In the genomic region with DNA sequence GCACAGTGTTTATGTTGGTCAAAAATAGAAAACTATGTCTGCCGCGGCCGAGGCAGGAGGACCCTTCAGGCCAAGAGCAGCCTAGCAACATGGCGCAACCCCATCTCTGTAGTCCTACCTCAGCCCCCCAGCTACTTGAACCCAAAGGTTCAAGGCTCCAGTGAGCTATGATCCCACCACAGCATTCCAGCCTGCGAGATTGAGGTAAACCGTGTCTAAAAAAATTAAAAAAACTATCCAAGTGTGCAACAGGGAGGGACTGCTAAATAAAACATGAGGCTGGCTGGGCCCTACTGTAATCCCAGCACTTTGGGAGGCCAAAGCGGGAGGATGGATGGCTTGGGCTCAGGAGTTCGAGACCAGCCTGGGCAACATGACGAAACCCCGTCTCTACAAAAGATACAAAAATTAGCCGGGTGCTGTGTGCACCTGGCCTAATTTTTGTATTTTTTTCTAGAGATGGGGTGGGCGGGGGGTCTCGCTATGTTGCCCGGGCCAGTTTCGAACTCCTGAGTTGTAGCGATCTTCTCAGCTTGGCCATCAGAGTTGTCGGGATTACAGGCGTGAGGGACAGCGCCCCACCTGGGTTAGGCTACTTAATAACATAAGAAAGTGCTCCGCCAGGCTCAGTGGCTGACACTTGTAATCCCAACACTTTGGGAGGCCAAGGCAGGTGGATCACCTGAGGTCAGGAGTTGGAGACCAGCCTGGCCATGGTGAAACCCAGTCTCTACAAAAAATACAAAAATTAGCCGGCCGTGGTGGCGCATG, we compare ENCODE assay signal across 8 cellular contexts.
DNase-seq lines count a peak whose midpoint lies in the region; ATAC-seq and TF ChIP-seq lines count a peak whose summit lies in the region.
"Not testable (repeated sequence)": the region's sequence is repeated elsewhere in the genome, so short reads cannot be mapped to it uniquely, and the experiment has no call there.

No MANE protein-coding gene starts in this region.

- H3K4me2 ChIP-seq in SU-DHL-6 (ENCODE audit: low read depth, low read length, poor library complexity, severe bottlenecking) = peak overlapping the region; percentile 55

- H3K4me3 Mint-ChIP-seq in natural killer cell = peak overlapping the region; percentile 84
- H3K4me3 Mint-ChIP-seq in stimulated activated naive CD8-positive, alpha-beta T cell treated with anti-CD3 and anti-CD28 coated beads, Interleukin-15, amount 100 ng/mL, for 72 hours = peak overlapping the region; percentile 82 to 86

- not testable (repeated sequence) for H3K27me3 Mint-ChIP-seq in natural killer cell (ENCODE audit: low read depth in 2 of 2); stimulated activated naive CD8-positive, alpha-beta T cell treated with anti-CD3 and anti-CD28 coated beads, Interleukin-15, amount 100 ng/mL, for 72 hours

- peak overlapping the region; percentile 96 for H3K27ac Mint-ChIP-seq in natural killer cell
- peak overlapping the region; percentile 95 to 97 for H3K27ac Mint-ChIP-seq in stimulated activated naive CD8-positive, alpha-beta T cell treated with anti-CD3 and anti-CD28 coated beads, Interleukin-15, amount 100 ng/mL, for 72 hours

- H3K9ac ChIP-seq in SU-DHL-6 (ENCODE audit: low read length) (peak overlapping the region; percentile 66), adipocyte (ENCODE audit: low read length) (peak overlapping the region; percentile 89), endocrine pancreas (ENCODE audit: control insufficient read depth, insufficient read depth, low read length) (peak overlapping the region; percentile 30)

- not testable (repeated sequence) for H3K4me1 Mint-ChIP-seq in natural killer cell; stimulated activated naive CD8-positive, alpha-beta T cell treated with anti-CD3 and anti-CD28 coated beads, Interleukin-15, amount 100 ng/mL, for 72 hours

- H3K4me1 ChIP-seq in adipocyte (ENCODE audit: control insufficient read depth, insufficient read depth, low read length); endocrine pancreas (ENCODE audit: control insufficient read depth, insufficient read depth, low read length): not testable (repeated sequence)

- ATAC-seq in natural killer cell; stimulated activated naive CD8-positive, alpha-beta T cell treated with anti-CD3 and anti-CD28 coated beads, Interleukin-15, amount 100 ng/mL, for 72 hours: not testable (repeated sequence)

- H3F3A ChIP-seq in SU-DHL-6 (ENCODE audit: insufficient read depth) = not testable (repeated sequence)

- not testable (repeated sequence) for TF ChIP-seq CTCF in AG09309 (IDR thresholded peaks at IDR 0.05; ENCODE audit: control insufficient read depth, insufficient read depth, low read depth, low read length, missing control alignments); HFF-Myc (IDR thresholded peaks at IDR 0.05; ENCODE audit: low read depth, low read length, missing control alignments); SU-DHL-6 (IDR thresholded peaks at IDR 0.05; ENCODE audit: insufficient read depth, low read length, poor library complexity, severe bottlenecking); natural killer cell (IDR thresholded peaks at IDR 0.05)

- not testable (repeated sequence) for H3K9me3 Mint-ChIP-seq in natural killer cell; stimulated activated naive CD8-positive, alpha-beta T cell treated with anti-CD3 and anti-CD28 coated beads, Interleukin-15, amount 100 ng/mL, for 72 hours

- H3K4me3 ChIP-seq in AG09309 (ENCODE audit: control insufficient read depth, low read depth, low read length) (peak overlapping the region; percentile 54), HFF-Myc (replicated peaks; ENCODE audit: low read depth, low read length) (peak overlapping the region; percentile 40), SU-DHL-6 (ENCODE audit: insufficient read depth, low read length, poor library complexity, severe bottlenecking) (peak overlapping the region; percentile 53), adipocyte (ENCODE audit: low read length) (peak overlapping the region; percentile 84), endocrine pancreas (ENCODE audit: control insufficient read depth, insufficient read depth, low read length) (peak overlapping the region; percentile 45), iPS-18c (ENCODE audit: insufficient read depth, low read depth, low read length) (peak overlapping the region; percentile 34; the same call in 1 of the 2 replicates)

- peak overlapping the region; percentile 54 for H2AFZ ChIP-seq in SU-DHL-6 (ENCODE audit: low read depth, low read length, severe bottlenecking)

- not testable (repeated sequence) for H3K9me2 ChIP-seq in SU-DHL-6 (replicated peaks; ENCODE audit: insufficient read depth, low read length)

- H3K36me3 Mint-ChIP-seq in natural killer cell = not testable (repeated sequence)

- peak overlapping the region; percentile 70 for H3K27ac ChIP-seq in SU-DHL-6 (ENCODE audit: low read depth, low read length)

- not testable (repeated sequence) for H3K36me3 ChIP-seq in SU-DHL-6 (ENCODE audit: low read length); adipocyte (ENCODE audit: control insufficient read depth, insufficient read depth, low read length, severe bottlenecking); endocrine pancreas (ENCODE audit: control insufficient read depth, insufficient read depth, low read length)

- not testable (repeated sequence) for DNase-seq in AG09309 (ENCODE audit: low read depth); HFF-Myc (ENCODE audit: extremely low read depth, low read depth); natural killer cell
- peak; percentile 15 for DNase-seq in adipocyte (ENCODE audit: low read depth)
- peak in 1 of 2 donors; percentile 8 for DNase-seq in stimulated activated naive CD8-positive, alpha-beta T cell treated with anti-CD3 and anti-CD28 coated beads, Interleukin-15, amount 100 ng/mL, for 72 hours

- intact Hi-C loops in natural killer cell (cut with micrococcal nuclease) = loop anchor here (2.0 to 10.0 kb wide), 2 partner anchors 49 to 393 kb away; a partner anchor contains a TSS

- not testable (repeated sequence) for H3K27me3 ChIP-seq in SU-DHL-6 (ENCODE audit: low read length); adipocyte (replicated peaks; ENCODE audit: control insufficient read depth, insufficient read depth, low read length); endocrine pancreas (ENCODE audit: control insufficient read depth, insufficient read depth, low read length)

- H3K79me2 ChIP-seq in SU-DHL-6 (ENCODE audit: insufficient read depth, low read length) = not testable (repeated sequence)

- not testable (repeated sequence) for H4K20me1 ChIP-seq in SU-DHL-6 (ENCODE audit: low read depth, low read length)

- H3K9me3 ChIP-seq in SU-DHL-6 (ENCODE audit: insufficient read depth, low read length); adipocyte (ENCODE audit: control insufficient read depth, low read length); endocrine pancreas (ENCODE audit: control insufficient read depth, low read length); iPS-18c (ENCODE audit: control insufficient read depth, insufficient read depth, low read length): not testable (repeated sequence)

Comparison
In these comparisons a context has a peak if more than half of its experiments do, and no peak if none do; other contexts are left out.
1. H3K4me3 ChIP-seq: peak in every context shown above with its lines; median percentile 84 in adipocyte; 54 in AG09309; 53 in SU-DHL-6; 45 in endocrine pancreas; 40 in HFF-Myc; 34 in iPS-18c.
2. H3K9ac ChIP-seq: peak in every context shown above with its lines; median percentile 89 in adipocyte; 66 in SU-DHL-6; 30 in endocrine pancreas.